Comparison of ENCODE assay signal across 8 cellular contexts in genomic region chr17:45332989-45333701, GRCh38. TPM values are rescaled to one million over a fixed set of nuclear protein-coding genes. Genes with fewer than 3 reads are reported as not detected.
DNase-seq lines count a peak whose midpoint lies in the region; ATAC-seq and TF ChIP-seq lines count a peak whose summit lies in the region.

No MANE protein-coding gene starts in this region.

- no peaks in the 10 kb centered on the region for H3K27me3 ChIP-seq in left ventricle myocardium inferior (ENCODE audit: low read depth)
- no peaks in the 10 kb centered on the region for H3K27me3 ChIP-seq in tibial nerve

- TF ChIP-seq CTCF in RWPE1 (conservative IDR thresholded peaks at IDR 0.05; ENCODE audit: low read depth) = no peak
- no peak for TF ChIP-seq CTCF in left ventricle myocardium inferior (IDR thresholded peaks at IDR 0.05; ENCODE audit: borderline replicate concordance)
- no peak for TF ChIP-seq CTCF in type B pancreatic cell (conservative IDR thresholded peaks at IDR 0.05)
- TF ChIP-seq CTCF in tibial nerve (IDR thresholded peaks at IDR 0.05) = no peak

- H3K27ac ChIP-seq in RWPE1 (peak overlapping the region; percentile 37; the same call in 1 of the 2 replicates), left ventricle myocardium inferior (replicated peaks) (peak overlapping the region; percentile 23), tibial nerve (peak overlapping the region in 1 of 4 donors; percentile 9)

- POLR2A ChIA-PET in RWPE1 (lab: Yijun Ruan, JAX; ENCODE audit: low non-redundant PET) = no interaction called here

- no peaks in the 10 kb centered on the region for H3K36me3 Mint-ChIP-seq in type B pancreatic cell

- no peak for TF ChIP-seq EP300 in tibial nerve (IDR thresholded peaks at IDR 0.05)

- H3K36me3 ChIP-seq in left ventricle myocardium inferior = no peaks in the 10 kb centered on the region
- no peaks in the 10 kb centered on the region for H3K36me3 ChIP-seq in tibial nerve

- H3K4me3 ChIP-seq in left ventricle myocardium inferior (no peak overlapping the region), tibial nerve (no peak overlapping the region)

- no peaks in the 10 kb centered on the region for H3K9me3 ChIP-seq in left ventricle myocardium inferior (replicated peaks)
- H3K9me3 ChIP-seq in tibial nerve = no peaks in the 10 kb centered on the region

- H3K4me1 Mint-ChIP-seq in type B pancreatic cell (ENCODE audit: unreplicated experiment) = no peaks in the 10 kb centered on the region

- H3K27ac Mint-ChIP-seq in type B pancreatic cell = no peak overlapping the region

- DNase-seq in AG08395 (ENCODE audit: low spot score) (peak; percentile 26), RWPE1 (ENCODE audit: low spot score) (no peak), left ventricle myocardium inferior (no peak), NCI-H82 (lab: John Stamatoyannopoulos, UW) (no peak), type B pancreatic cell (ENCODE audit: extremely low spot score, unreplicated experiment) (no peak), tibial nerve (ENCODE audit: low spot score in 2 of 2) (no peak)

- no peaks in the 10 kb centered on the region for H3K9me3 Mint-ChIP-seq in type B pancreatic cell

- ATAC-seq in GM19452 (IDR thresholded peaks at IDR 0.05; ENCODE audit: unreplicated experiment) (peak; percentile 52), HG02588 (IDR thresholded peaks at IDR 0.05; ENCODE audit: unreplicated experiment) (no peak)

- no peak for TF ChIP-seq POLR2A in tibial nerve (IDR thresholded peaks at IDR 0.05)

- intact Hi-C loops in left ventricle myocardium inferior (cut with micrococcal nuclease) = no loop called here

- H3K4me1 ChIP-seq in left ventricle myocardium inferior = peaks cover 7% of the 10 kb centered on the region
- H3K4me1 ChIP-seq in tibial nerve = peaks cover 0 to 5% (median 2%) of the 10 kb centered on the region in 4 donors

- H3K4me3 Mint-ChIP-seq in type B pancreatic cell = no peak overlapping the region

- WGBS in tibial nerve, 2 donors = 50% methylated on average over 4 of the region's 4 CpGs

- no peaks in the 10 kb centered on the region for H3K27me3 Mint-ChIP-seq in type B pancreatic cell

- CTCF ChIA-PET in RWPE1 (lab: Yijun Ruan, JAX) = interaction anchor here (0.6 kb wide), 1 partner anchor 9 kb away, joined by 4 read pairs; no protein-coding TSS in a partner anchor

RNA-seq across cellular contexts. Expression of gene MAP3K14, which starts 16.3 kb away (rescaled TPM):
- 14.8 TPM for total RNA-seq in left ventricle myocardium inferior
- total RNA-seq in type B pancreatic cell (ENCODE audit: low replicate concordance) = 10.4 and 11.2 TPM in 2 replicates
- 10 to 100 TPM in 3 of 4 donors, 1 to 10 TPM in 1; 9.6 to 15.6 (median 13.3) TPM for total RNA-seq in tibial nerve
